29 cellular contexts compared by ENCODE assay signal in the genomic region with DNA sequence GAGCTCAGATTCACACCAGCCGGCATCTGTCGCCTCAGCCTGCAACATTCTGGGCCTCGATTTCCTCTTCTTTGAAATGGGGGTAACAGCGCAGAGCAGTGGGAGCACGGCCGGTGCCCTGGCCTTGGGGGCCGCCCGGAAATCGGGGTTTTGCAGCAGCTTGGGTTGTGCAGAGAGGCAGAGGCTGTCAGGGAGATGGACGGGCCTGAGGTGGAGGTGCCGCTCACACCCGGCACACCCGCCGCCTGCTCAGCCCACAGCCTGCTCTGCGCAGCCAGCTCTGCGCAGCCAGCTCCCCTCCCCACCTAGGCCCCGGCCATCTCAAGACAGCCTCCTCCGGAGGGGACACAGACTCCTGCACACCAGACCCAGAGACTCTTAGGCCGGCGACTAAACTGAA.
"Had no signal": no experiment of that assay in that cellular context is flagged by ENCODE, and none has a peak within 500 bp of the region (broad histone marks: within the 10 kb centered on the region; RNA-seq: fewer than 3 reads in every experiment).

No MANE protein-coding gene starts in this region.

- H3K4me1 ChIP-seq: parathyroid adenoma, uterus had no signal

- H3K9ac ChIP-seq: parathyroid adenoma had no signal

- DNase-seq: central memory CD4-positive, alpha-beta T cell; effector memory CD4-positive, alpha-beta T cell; erythroblast; esophagus squamous epithelium; foreskin melanocyte; glutamatergic neuron; heart right ventricle; hippocampal formation; islet precursor cell; kidney glomerular epithelial cell; left ventricle myocardium superior; mucosa of descending colon; naive B cell; psoas muscle; right cardiac atrium; sigmoid colon; stimulated activated CD4-positive, alpha-beta T cell treated with anti-CD3 and anti-CD28 coated beads, Interleukin-15, amount 100 ng/mL, for 24 hours; stimulated activated CD4-positive, alpha-beta T cell treated with anti-CD3 and anti-CD28 coated beads, Interleukin-2, amount 100 ng/mL, for 48 hours; stimulated activated naive B cell treated with anti-CD40 and anti-IgM and Interleukin-4, amounts not matched to agents 10 μg/mL and 1 μg/mL and 100 μg/mL, for 72 hours; uterus had no signal

- H3K4me3 ChIP-seq: coronary artery, esophagus squamous epithelium, heart right ventricle, lung, mucosa of descending colon, psoas muscle, sigmoid colon, thoracic aorta, tibial nerve, upper lobe of left lung, uterus had no signal

- H3K36me3 ChIP-seq: esophagus squamous epithelium, heart right ventricle, sigmoid colon, thoracic aorta, tibial nerve, upper lobe of left lung, uterus had no signal

- H3K27me3 Mint-ChIP-seq: memory B cell; naive B cell; stimulated activated naive B cell treated with anti-CD40 and anti-IgM and Interleukin-4, amounts not matched to agents 10 μg/mL and 1 μg/mL and 100 μg/mL, for 72 hours had no signal

- H3K27ac Mint-ChIP-seq: memory B cell; mesothelial cell of epicardium; stimulated activated naive B cell treated with anti-CD40 and anti-IgM and Interleukin-4, amounts not matched to agents 10 μg/mL and 1 μg/mL and 100 μg/mL, for 72 hours; stimulated activated naive CD8-positive, alpha-beta T cell treated with anti-CD3 and anti-CD28 coated beads, Interleukin-15, Interleukin-2, amounts not matched to agents 100 ng/mL and 50 ng/mL, for 24 hours had no signal

- H3K9me3 Mint-ChIP-seq: mesothelial cell of epicardium; stimulated activated naive CD8-positive, alpha-beta T cell treated with anti-CD3 and anti-CD28 coated beads, Interleukin-15, Interleukin-2, amounts not matched to agents 100 ng/mL and 50 ng/mL, for 24 hours had no signal

- H3K4me3 Mint-ChIP-seq: memory B cell; mesothelial cell of epicardium; stimulated activated naive B cell treated with anti-CD40 and anti-IgM and Interleukin-4, amounts not matched to agents 10 μg/mL and 1 μg/mL and 100 μg/mL, for 72 hours; stimulated activated naive CD8-positive, alpha-beta T cell treated with anti-CD3 and anti-CD28 coated beads, Interleukin-15, Interleukin-2, amounts not matched to agents 100 ng/mL and 50 ng/mL, for 24 hours had no signal

- ATAC-seq: heart right ventricle; left ventricle myocardium superior; mucosa of descending colon; psoas muscle; right cardiac atrium; stimulated activated naive B cell treated with anti-CD40 and anti-IgM and Interleukin-4, amounts not matched to agents 10 μg/mL and 1 μg/mL and 100 μg/mL, for 72 hours had no signal

- H3K27me3 ChIP-seq: esophagus squamous epithelium, heart right ventricle, sigmoid colon, tibial nerve, upper lobe of left lung, uterus had no signal

- H3K27ac ChIP-seq: coronary artery, esophagus squamous epithelium, parathyroid adenoma, psoas muscle, sigmoid colon, thoracic aorta, tibial nerve, upper lobe of left lung, uterus had no signal

- H2AFZ ChIP-seq: parathyroid adenoma had no signal

- H3K36me3 Mint-ChIP-seq: memory B cell; mesothelial cell of epicardium; naive B cell; stimulated activated naive B cell treated with anti-CD40 and anti-IgM and Interleukin-4, amounts not matched to agents 10 μg/mL and 1 μg/mL and 100 μg/mL, for 72 hours had no signal

- H3K9me3 ChIP-seq: esophagus squamous epithelium, heart right ventricle, mucosa of descending colon, psoas muscle, sigmoid colon, thoracic aorta, tibial nerve, upper lobe of left lung, uterus had no signal
